ENCODE assay signal across 8 cellular contexts in genomic region chr22:37657590-37658132, GRCh38. TPM values are rescaled to one million over a fixed set of nuclear protein-coding genes. Genes with fewer than 3 reads are reported as not detected.
DNase-seq lines count a peak whose midpoint lies in the region; ATAC-seq lines count a peak whose summit lies in the region.

No MANE protein-coding gene starts in this region.

- peaks cover 0 to 8% (median 0%) of the 10 kb centered on the region in 5 donors for H3K36me3 Mint-ChIP-seq in naive thymus-derived CD4-positive, alpha-beta T cell

- CTCF ChIA-PET in naive thymus-derived CD4-positive, alpha-beta T cell (lab: Charles Lee) = interaction anchor here (0.5 to 5.4 kb wide), 17 partner anchors 9 to 960 kb away, joined by 3 to 36 read pairs (median 4); partner anchors contain the start of genes GGA1 and NOL12

- peak overlapping the region; percentile 8 for H3K27ac ChIP-seq in cingulate gyrus (ENCODE audit: low read depth, low read length)
- H3K27ac ChIP-seq in naive thymus-derived CD4-positive, alpha-beta T cell (ENCODE audit: low read depth, low read length) = peak overlapping the region; percentile 75

- peaks cover 23 to 26% of the 10 kb centered on the region in 2 donors for H3K4me1 ChIP-seq in naive thymus-derived CD4-positive, alpha-beta T cell (ENCODE audit: control insufficient read depth in 2 of 2, insufficient read depth in 2 of 2, low read length in 2 of 2)

- peak overlapping the region; percentile 43 for H3K4me3 ChIP-seq in naive thymus-derived CD4-positive, alpha-beta T cell (ENCODE audit: low read length)

- H3K9me3 Mint-ChIP-seq in naive thymus-derived CD4-positive, alpha-beta T cell = no peaks in the 10 kb centered on the region

- no peaks in the 10 kb centered on the region for H3K27me3 ChIP-seq in naive thymus-derived CD4-positive, alpha-beta T cell (ENCODE audit: control insufficient read depth in 2 of 2, insufficient read depth in 2 of 2, low read length in 2 of 2)

- H3K27me3 Mint-ChIP-seq in naive thymus-derived CD4-positive, alpha-beta T cell = no peaks in the 10 kb centered on the region

- no peak for ATAC-seq in naive thymus-derived CD4-positive, alpha-beta T cell
- ATAC-seq in HG03025 (IDR thresholded peaks at IDR 0.05; ENCODE audit: low FRiP score, unreplicated experiment) = no peak

- H3K36me3 ChIP-seq in naive thymus-derived CD4-positive, alpha-beta T cell (ENCODE audit: control insufficient read depth in 2 of 3, insufficient read depth in 3 of 3, low read length in 3 of 3) = peaks cover 0 to 21% (median 9%) of the 10 kb centered on the region in 3 experiments

- intact Hi-C loops in naive thymus-derived CD4-positive, alpha-beta T cell (cut with micrococcal nuclease) = loop anchor here (1.0 to 10.0 kb wide), 8 partner anchors 14 to 187 kb away; partner anchors contain the start of genes SH3BP1 (in 2 of the 2), ANKRD54 (in 1 of the 2), EIF3L (in 1 of the 2) and GGA1 (in 1 of the 2)

- H3K4me1 Mint-ChIP-seq in naive thymus-derived CD4-positive, alpha-beta T cell = peaks cover 27 to 45% (median 41%) of the 10 kb centered on the region in 7 donors

- DNase-seq in ELR (ENCODE audit: low read depth) (peak; percentile 48), MV-4-11 (lab: John Stamatoyannopoulos, UW) (peak; percentile 44), NCI-H187 (lab: John Stamatoyannopoulos, UW) (no peak), NCI-H524 (lab: John Stamatoyannopoulos, UW) (no peak), hippocampal formation (lab: John Stamatoyannopoulos, UW) (no peak)
- DNase-seq in naive thymus-derived CD4-positive, alpha-beta T cell = no peak

- peak overlapping the region; percentile 82 to 98 (median 91) for H3K27ac Mint-ChIP-seq in naive thymus-derived CD4-positive, alpha-beta T cell

- peak overlapping the region; percentile 84 to 95 (median 89) for H3K4me3 Mint-ChIP-seq in naive thymus-derived CD4-positive, alpha-beta T cell

- no peaks in the 10 kb centered on the region for H3K9me3 ChIP-seq in naive thymus-derived CD4-positive, alpha-beta T cell (ENCODE audit: control insufficient read depth in 2 of 3, low read length in 3 of 3)

- POLR2A ChIA-PET in naive thymus-derived CD4-positive, alpha-beta T cell (lab: Charles Lee) = interaction anchor here (0.8 to 6.4 kb wide), 14 partner anchors 7 to 55 kb away, joined by 3 to 142 read pairs (median 14); partner anchors contain the start of genes GGA1, LGALS1, NOL12 and SH3BP1

RNA-seq across cellular contexts. Expression of gene PDXP, which starts 0.9 kb away (rescaled TPM):
- total RNA-seq in naive thymus-derived CD4-positive, alpha-beta T cell = 10 to 100 TPM in 1 of 5 experiments, 1 to 10 TPM in 4; 3.9 to 27.4 (median 7.5) TPM
- 1 to 10 TPM; 1.9 to 3.6 TPM for polyA plus RNA-seq in naive thymus-derived CD4-positive, alpha-beta T cell

RNA-seq across cellular contexts. Expression of gene LGALS1, which starts 17.8 kb away (rescaled TPM):
- 100 to 1,000 TPM in 2 of 5 experiments, 10 to 100 TPM in 3; 23.6 to 969 (median 54.4) TPM for total RNA-seq in naive thymus-derived CD4-positive, alpha-beta T cell
- polyA plus RNA-seq in naive thymus-derived CD4-positive, alpha-beta T cell = 10 to 100 TPM; 22.9 to 30.5 TPM

RNA-seq across cellular contexts. Expression of gene SH3BP1, which starts 18.2 kb away (rescaled TPM):
- total RNA-seq in naive thymus-derived CD4-positive, alpha-beta T cell = 100 to 1,000 TPM in 2 of 5 experiments, 10 to 100 TPM in 3; 66.4 to 157 (median 89.2) TPM
- 10 to 100 TPM; 12.9 to 23.0 TPM for polyA plus RNA-seq in naive thymus-derived CD4-positive, alpha-beta T cell

RNA-seq across cellular contexts. Expression of gene NOL12, which starts 28.5 kb away (rescaled TPM):
- 10 to 100 TPM; 32.8 to 52.5 (median 45.3) TPM for total RNA-seq in naive thymus-derived CD4-positive, alpha-beta T cell
- polyA plus RNA-seq in naive thymus-derived CD4-positive, alpha-beta T cell = 10 to 100 TPM; 42.7 to 48.6 TPM

RNA-seq across cellular contexts. Expression of gene TRIOBP, which starts 39.2 kb away (rescaled TPM):
- total RNA-seq in naive thymus-derived CD4-positive, alpha-beta T cell = 10 to 100 TPM; 15.0 to 43.0 (median 25.7) TPM
- polyA plus RNA-seq in naive thymus-derived CD4-positive, alpha-beta T cell = 10 to 100 TPM in 1 of 2 donors, 1 to 10 TPM in 1; 6.7 to 15.4 TPM

Comparison
In these comparisons a context has a peak if more than half of its experiments do, and no peak if none do; other contexts are left out.
1. DNase-seq: peak in ELR (single experiment) and MV-4-11 (single experiment); none in naive thymus-derived CD4-positive, alpha-beta T cell (0 of 9), NCI-H187 (0 of 2), NCI-H524 (0 of 2) and hippocampal formation (0 of 2).